In the genomic region with DNA sequence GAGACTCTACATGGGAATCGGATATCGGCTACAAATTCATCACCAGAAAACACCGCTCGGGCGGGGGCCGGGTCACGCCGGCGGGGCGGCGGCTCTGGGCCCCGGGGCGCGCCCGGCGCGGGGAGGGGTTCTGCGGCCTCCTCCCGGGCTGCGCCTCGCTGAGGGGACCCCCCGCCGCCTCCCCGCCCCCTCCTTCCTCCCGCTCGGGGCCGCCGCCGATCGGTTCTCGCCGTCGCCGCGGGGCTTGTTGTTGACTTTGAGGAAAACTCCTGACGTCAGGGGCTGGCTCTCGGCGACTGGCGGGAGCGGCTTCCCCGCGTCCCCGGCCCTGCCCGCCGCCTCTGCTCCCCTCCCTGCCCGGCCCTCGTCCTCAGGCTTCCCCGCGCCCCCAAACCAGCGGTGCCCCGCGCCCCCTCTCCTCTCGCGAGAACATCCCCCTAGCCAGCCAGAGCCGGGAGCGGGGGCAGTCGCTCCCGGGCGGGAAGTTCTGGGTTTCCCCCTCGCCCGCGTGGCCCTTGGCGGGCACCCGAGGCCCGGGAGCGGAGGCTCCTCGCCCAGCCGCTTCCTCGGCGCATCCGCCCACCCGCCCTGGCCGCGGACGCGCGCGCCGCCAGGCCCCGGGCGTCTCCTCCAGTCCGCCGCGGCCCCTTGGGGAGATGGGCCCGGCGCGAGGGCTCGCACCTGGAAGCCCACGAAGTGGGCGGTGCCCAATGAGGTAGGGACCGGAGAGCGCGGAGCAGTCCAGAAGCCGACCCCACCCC, we compare ENCODE assay signal across 8 cellular contexts. TPM values are rescaled to one million over a fixed set of nuclear protein-coding genes. Genes with fewer than 3 reads are reported as not detected.
DNase-seq lines count a peak whose midpoint lies in the region; ATAC-seq and TF ChIP-seq lines count a peak whose summit lies in the region.

No MANE protein-coding gene starts in this region.

- H3K4me3 ChIP-seq in lower leg skin (ENCODE audit: low read depth, poor library complexity, severe bottlenecking): peak overlapping the region; percentile 68

- no peak for TF ChIP-seq CTCF in lower leg skin (IDR thresholded peaks at IDR 0.05)

- intact Hi-C loops in lower leg skin (cut with DNase I; ENCODE audit: low total_unique reads): no loop called here

- peak; percentile 89 for DNase-seq in AG08396 (ENCODE audit: low spot score)
- DNase-seq in NCI-H345 (lab: John Stamatoyannopoulos, UW): peak; percentile 90
- peak; percentile 82 to 83 for DNase-seq in activated CD4-positive, alpha-beta T cell treated with anti-CD3 and anti-CD28 coated beads, Interleukin-2, amount 50 U/mL, for 48 hours
- peak; percentile 84 for DNase-seq in dermis blood vessel endothelial cell
- DNase-seq in lower leg skin (ENCODE audit: low spot score in 2 of 2): peak; percentile 74 to 96
- peak; percentile 85 for DNase-seq in stimulated activated CD4-positive, alpha-beta T cell treated with anti-CD3 and anti-CD28 coated beads, Interleukin-4, amount 100 ng/mL, for 24 hours

- no peak for TF ChIP-seq POLR2A in lower leg skin (IDR thresholded peaks at IDR 0.05)

- 1% methylated on average over 25 to 43 of the region's 94 CpGs for WGBS in lower leg skin, 2 donors

- ATAC-seq in GM18873 (IDR thresholded peaks at IDR 0.05; ENCODE audit: low FRiP score, unreplicated experiment) (peak; percentile 46), HG03103 (IDR thresholded peaks at IDR 0.05; ENCODE audit: low read depth, unreplicated experiment) (peak; percentile 49)

RNA-seq across cellular contexts. Expression of gene AKT3, which starts 0.5 kb away (rescaled TPM):
- total RNA-seq in dermis blood vessel endothelial cell (86.4 and 87.5 TPM in 2 replicates), lower leg skin (10 to 100 TPM in 2 of 4 donors, 1 to 10 TPM in 2; 7.8 to 16.3 (median 10.4) TPM)

Comparison
In these comparisons a context has a peak if more than half of its experiments do, and no peak if none do; other contexts are left out.
1. Peak in every context shown above with its lines: DNase-seq, ATAC-seq and H3K4me3 ChIP-seq.